ENCODE assay signal across 10 cellular contexts in genomic region chr10:48493083-48493871, GRCh38.
DNase-seq lines count a peak whose midpoint lies in the region; ATAC-seq, FAIRE-seq and TF ChIP-seq lines count a peak whose summit lies in the region.
"Had no signal": no experiment of that assay in that cellular context is flagged by ENCODE, and none has a peak within 500 bp of the region (broad histone marks: within the 10 kb centered on the region; RNA-seq: fewer than 3 reads in every experiment).

No MANE protein-coding gene starts in this region.

- peak overlapping the region; percentile 43 for H3K4me3 Mint-ChIP-seq in activated naive CD8-positive, alpha-beta T cell treated with anti-CD3 and anti-CD28 coated beads, Interleukin-2, amount 10 ng/mL, durations not matched to agents 7 days and 5 days
- H3K4me3 Mint-ChIP-seq in activated naive CD8-positive, alpha-beta T cell treated with anti-CD3 and anti-CD28 coated beads for 36 hours, result no peak overlapping the region

- peaks cover 21% of the 10 kb centered on the region for H3K4me1 Mint-ChIP-seq in activated naive CD8-positive, alpha-beta T cell treated with anti-CD3 and anti-CD28 coated beads, Interleukin-2, amount 10 ng/mL, durations not matched to agents 7 days and 5 days
- peaks cover 15% of the 10 kb centered on the region for H3K4me1 Mint-ChIP-seq in activated naive CD8-positive, alpha-beta T cell treated with anti-CD3 and anti-CD28 coated beads for 36 hours

- no peaks in the 10 kb centered on the region for H3K9me3 Mint-ChIP-seq in activated naive CD8-positive, alpha-beta T cell treated with anti-CD3 and anti-CD28 coated beads, Interleukin-2, amount 10 ng/mL, durations not matched to agents 7 days and 5 days
- H3K9me3 Mint-ChIP-seq in activated naive CD8-positive, alpha-beta T cell treated with anti-CD3 and anti-CD28 coated beads for 36 hours, result no peaks in the 10 kb centered on the region

- ATAC-seq in activated naive CD8-positive, alpha-beta T cell treated with anti-CD3 and anti-CD28 coated beads, Interleukin-2, amount 10 ng/mL, durations not matched to agents 7 days and 5 days (ENCODE audit: low read depth), result peak; percentile 26
- no peak for ATAC-seq in HG03469 (IDR thresholded peaks at IDR 0.05; ENCODE audit: unreplicated experiment)
- ATAC-seq in GM18873 (IDR thresholded peaks at IDR 0.05; ENCODE audit: low FRiP score, unreplicated experiment), result no peak

- DNase-seq in activated naive CD8-positive, alpha-beta T cell treated with anti-CD3 and anti-CD28 coated beads, Interleukin-2, amount 10 ng/mL, durations not matched to agents 7 days and 5 days, result no peak
- DNase-seq in activated naive CD8-positive, alpha-beta T cell treated with anti-CD3 and anti-CD28 coated beads for 36 hours, result no peak
- DNase-seq in NCI-H69 (lab: John Stamatoyannopoulos, UW), result peak; percentile 89
- peak; percentile 26 to 48 for DNase-seq in erythroblast (lab: John Stamatoyannopoulos, UW)
- DNase-seq in ureter (ENCODE audit: low spot score), result peak; percentile 44
- no peak for DNase-seq in D721Med (ENCODE audit: insufficient read length, low spot score)
- DNase-seq: GOT3, SIG-M5 had no signal

- peak; percentile 18 for TF ChIP-seq POLR2A in erythroblast (IDR thresholded peaks at IDR 0.05; ENCODE audit: low read length)

- POLR2A ChIA-PET in activated naive CD8-positive, alpha-beta T cell treated with anti-CD3 and anti-CD28 coated beads, Interleukin-2, amount 10 ng/mL, durations not matched to agents 7 days and 5 days (lab: Charles Lee), result no interaction called here

- H3K27ac Mint-ChIP-seq in activated naive CD8-positive, alpha-beta T cell treated with anti-CD3 and anti-CD28 coated beads, Interleukin-2, amount 10 ng/mL, durations not matched to agents 7 days and 5 days, result peak overlapping the region; percentile 13
- no peak overlapping the region for H3K27ac Mint-ChIP-seq in activated naive CD8-positive, alpha-beta T cell treated with anti-CD3 and anti-CD28 coated beads for 36 hours

- TF ChIP-seq CTCF in D721Med (IDR thresholded peaks at IDR 0.05; ENCODE audit: insufficient read depth, missing control alignments), result no peak

- peaks cover 26% of the 10 kb centered on the region for H3K27me3 Mint-ChIP-seq in activated naive CD8-positive, alpha-beta T cell treated with anti-CD3 and anti-CD28 coated beads, Interleukin-2, amount 10 ng/mL, durations not matched to agents 7 days and 5 days
- H3K27me3 Mint-ChIP-seq in activated naive CD8-positive, alpha-beta T cell treated with anti-CD3 and anti-CD28 coated beads for 36 hours, result peaks cover 19% of the 10 kb centered on the region

- H3K36me3 Mint-ChIP-seq in activated naive CD8-positive, alpha-beta T cell treated with anti-CD3 and anti-CD28 coated beads, Interleukin-2, amount 10 ng/mL, durations not matched to agents 7 days and 5 days, result no peaks in the 10 kb centered on the region
- H3K36me3 Mint-ChIP-seq in activated naive CD8-positive, alpha-beta T cell treated with anti-CD3 and anti-CD28 coated beads for 36 hours, result no peaks in the 10 kb centered on the region

- FAIRE-seq in D721Med (lab: Jason Lieb, UNC), result no peak

Comparison
In these comparisons a context has a peak if more than half of its experiments do, and no peak if none do; other contexts are left out.
1. DNase-seq: peak in NCI-H69 (single experiment), erythroblast (2 of 2) and ureter (single experiment); none in activated naive CD8-positive, alpha-beta T cell treated with anti-CD3 and anti-CD28 coated beads, Interleukin-2, amount 10 ng/mL, durations not matched to agents 7 days and 5 days (single experiment), activated naive CD8-positive, alpha-beta T cell treated with anti-CD3 and anti-CD28 coated beads for 36 hours (single experiment) and D721Med (single experiment).